In genomic region chr1:186304982-186305949, GRCh38 we compare ENCODE assay signal across 8 cellular contexts. TPM values are rescaled to one million over a fixed set of nuclear protein-coding genes. Genes with fewer than 3 reads are reported as not detected.
A peak's percentile ranks its signal among the peaks of the same experiment; 100 is the strongest.
DNase-seq lines count a peak whose midpoint lies in the region; ATAC-seq, FAIRE-seq and TF ChIP-seq lines count a peak whose summit lies in the region.

No MANE protein-coding gene starts in this region.

- no peaks in the 10 kb centered on the region for H3K9me3 Mint-ChIP-seq in activated naive CD4-positive, alpha-beta T cell treated with anti-CD3 and anti-CD28 coated beads for 36 hours

- peaks cover 44% of the 10 kb centered on the region for H3K36me3 Mint-ChIP-seq in activated naive CD4-positive, alpha-beta T cell treated with anti-CD3 and anti-CD28 coated beads for 36 hours (ENCODE audit: low read depth)

- peak; percentile 95 for FAIRE-seq in TTC549 (lab: Jason Lieb, UNC)

- H3K27ac Mint-ChIP-seq in activated naive CD4-positive, alpha-beta T cell treated with anti-CD3 and anti-CD28 coated beads for 36 hours: peak overlapping the region; percentile 95

- no peaks in the 10 kb centered on the region for H3K27me3 ChIP-seq in right cardiac atrium (ENCODE audit: control insufficient read depth, insufficient read depth)
- no peaks in the 10 kb centered on the region for H3K27me3 ChIP-seq in gastroesophageal sphincter

- TF ChIP-seq EP300 in gastroesophageal sphincter (IDR thresholded peaks at IDR 0.05): no peak

- H3K27me3 Mint-ChIP-seq in activated naive CD4-positive, alpha-beta T cell treated with anti-CD3 and anti-CD28 coated beads for 36 hours (ENCODE audit: low read depth): no peaks in the 10 kb centered on the region

- H3K9me3 ChIP-seq in right cardiac atrium (ENCODE audit: control insufficient read depth, low read length) (no peaks in the 10 kb centered on the region), gastroesophageal sphincter (no peaks in the 10 kb centered on the region)

- intact Hi-C loops in activated naive CD4-positive, alpha-beta T cell treated with anti-CD3 and anti-CD28 coated beads for 36 hours (cut with micrococcal nuclease): loop anchor here (1.0 to 10.0 kb wide), 7 partner anchors 20 to 1550 kb away; partner anchors contain the start of genes EDEM3, ODR4, SWT1 and TPR
- intact Hi-C loops in right cardiac atrium (cut with DNase I): no loop called here

- 39% methylated on average over 6 of the region's 6 CpGs for WGBS in right cardiac atrium
- 41 to 58% methylated on average over 5 to 6 of the region's 6 CpGs for WGBS in gastroesophageal sphincter (ENCODE audit: low coverage in 1 of 2), 2 donors

- H3K27ac ChIP-seq in right cardiac atrium (ENCODE audit: low read length): no peak overlapping the region
- H3K27ac ChIP-seq in gastroesophageal sphincter: no peak overlapping the region

- peak; percentile 69 for ATAC-seq in GM21529 (IDR thresholded peaks at IDR 0.05; ENCODE audit: unreplicated experiment)
- peak; percentile 43 to 49 for ATAC-seq in right cardiac atrium
- no peak for ATAC-seq in gastroesophageal sphincter

- H3K4me1 ChIP-seq in right cardiac atrium (ENCODE audit: control insufficient read depth, insufficient read depth, low read length) (no peaks in the 10 kb centered on the region), gastroesophageal sphincter (peaks cover 0 to 4% (median 0%) of the 10 kb centered on the region in 3 donors)

- no peak for TF ChIP-seq POLR2A in gastroesophageal sphincter (IDR thresholded peaks at IDR 0.05)

- peaks cover 0 to 7% of the 10 kb centered on the region in 2 donors for H3K36me3 ChIP-seq in gastroesophageal sphincter

- H3K4me3 ChIP-seq in right cardiac atrium (ENCODE audit: low read length) (no peak overlapping the region), gastroesophageal sphincter (no peak overlapping the region)

- in situ Hi-C loops in KBM-7 (cut with MboI; ENCODE audit: low pct_unique_long_range_greater_than_20kb, low sequenced_read_pairs): no loop called here

- CTCF ChIA-PET in activated naive CD4-positive, alpha-beta T cell treated with anti-CD3 and anti-CD28 coated beads for 36 hours (lab: Charles Lee): interaction anchor here (0.7 to 7.0 kb wide), 12 partner anchors 10 to 90 kb away, joined by 3 to 81 read pairs (median 6); partner anchors contain the start of genes PRG4 and TPR

- no peak for TF ChIP-seq CTCF in gastroesophageal sphincter (IDR thresholded peaks at IDR 0.05)

- H3K4me1 Mint-ChIP-seq in activated naive CD4-positive, alpha-beta T cell treated with anti-CD3 and anti-CD28 coated beads for 36 hours (ENCODE audit: low read depth): peaks cover 63% of the 10 kb centered on the region

- DNase-seq in activated naive CD4-positive, alpha-beta T cell treated with anti-CD3 and anti-CD28 coated beads for 36 hours: peak; percentile 45
- no peak for DNase-seq in activated naive CD4-positive, alpha-beta T cell treated with Interleukin-2 at 50 U/mL for 16 hours
- DNase-seq in KBM-7 (peak; percentile 15), right cardiac atrium (no peak), NCI-H2196 (lab: John Stamatoyannopoulos, UW; ENCODE audit: unreplicated experiment) (no peak)

- no peak overlapping the region for H3K4me3 Mint-ChIP-seq in activated naive CD4-positive, alpha-beta T cell treated with anti-CD3 and anti-CD28 coated beads for 36 hours

RNA-seq across cellular contexts. Expression of gene PRG4, which starts 9.2 kb away (rescaled TPM):
- 10 to 100 TPM; 83.8 to 86.8 TPM for total RNA-seq in activated naive CD4-positive, alpha-beta T cell treated with anti-CD3 and anti-CD28 coated beads for 36 hours
- 1 to 10 TPM in 3 of 4 donors, under 1 TPM in 1; 0.23 to 7.4 (median 4.4) TPM for total RNA-seq in right cardiac atrium
- polyA plus RNA-seq in right cardiac atrium: 0.05 TPM
- 1 to 10 TPM in 3 of 4 donors, under 1 TPM in 1; 0.16 to 8.5 (median 3.0) TPM for total RNA-seq in gastroesophageal sphincter

Comparison
In these comparisons a context has a peak if more than half of its experiments do, and no peak if none do; other contexts are left out.
1. DNase-seq: peak in activated naive CD4-positive, alpha-beta T cell treated with anti-CD3 and anti-CD28 coated beads for 36 hours (single experiment) and KBM-7 (single experiment); none in activated naive CD4-positive, alpha-beta T cell treated with Interleukin-2 at 50 U/mL for 16 hours (single experiment), right cardiac atrium (0 of 3) and NCI-H2196 (single experiment).
2. RNA of gene PRG4, which starts 9.2 kb away (total RNA-seq): 83.8 to 86.8 TPM in activated naive CD4-positive, alpha-beta T cell treated with anti-CD3 and anti-CD28 coated beads for 36 hours; 0.23 to 7.4 TPM in right cardiac atrium and 0.16 to 8.5 TPM in gastroesophageal sphincter; every median in the first group is over 4 times any median in the second.